In the genomic region with DNA sequence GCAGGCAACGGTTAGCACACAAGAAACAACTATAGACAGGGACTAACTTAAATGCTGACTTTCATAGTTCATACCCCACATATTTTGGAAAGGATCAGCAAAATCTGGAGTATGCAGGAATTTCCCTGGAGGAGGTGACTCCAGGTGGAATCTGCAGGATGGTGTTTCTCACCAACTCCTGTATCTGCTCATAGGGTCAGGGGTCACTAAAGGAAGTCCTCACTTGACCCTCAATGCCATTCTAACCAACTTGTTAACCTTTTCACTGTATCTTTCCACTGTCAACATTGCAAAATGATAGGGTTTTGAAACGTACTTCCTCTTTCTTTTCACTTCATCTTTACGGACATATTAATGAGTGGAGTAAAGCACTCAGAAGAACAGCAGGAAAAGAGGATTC, we compare ENCODE assay signal across 15 cellular contexts.
DNase-seq lines count a peak whose midpoint lies in the region; ATAC-seq and TF ChIP-seq lines count a peak whose summit lies in the region.
"Had no signal": no experiment of that assay in that cellular context is flagged by ENCODE, and none has a peak within 500 bp of the region (broad histone marks: within the 10 kb centered on the region; RNA-seq: fewer than 3 reads in every experiment).

No MANE protein-coding gene starts in this region.

- H3K27ac Mint-ChIP-seq in activated naive CD8-positive, alpha-beta T cell, result peak overlapping the region; percentile 8
- H3K27ac Mint-ChIP-seq in activated naive CD8-positive, alpha-beta T cell treated with anti-CD3 and anti-CD28 coated beads, Interleukin-2, amount 50 U/mL, for 24 hours, result no peak overlapping the region
- peak overlapping the region; percentile 98 for H3K27ac Mint-ChIP-seq in central memory CD8-positive, alpha-beta T cell (ENCODE audit: low read depth)
- H3K27ac Mint-ChIP-seq: endodermal cell, mesothelial cell of epicardium had no signal

- no peaks in the 10 kb centered on the region for H3K79me2 ChIP-seq in OCI-LY1 (ENCODE audit: insufficient read depth, low read length)

- H3K27me3 Mint-ChIP-seq in activated naive CD8-positive, alpha-beta T cell, result no peaks in the 10 kb centered on the region
- H3K27me3 Mint-ChIP-seq in activated naive CD8-positive, alpha-beta T cell treated with anti-CD3 and anti-CD28 coated beads, Interleukin-2, amount 50 U/mL, for 24 hours, result no peaks in the 10 kb centered on the region
- H3K27me3 Mint-ChIP-seq in central memory CD8-positive, alpha-beta T cell, result no peaks in the 10 kb centered on the region

- H3K36me3 Mint-ChIP-seq in activated naive CD8-positive, alpha-beta T cell, result peaks cover 2% of the 10 kb centered on the region
- H3K36me3 Mint-ChIP-seq in activated naive CD8-positive, alpha-beta T cell treated with anti-CD3 and anti-CD28 coated beads, Interleukin-2, amount 50 U/mL, for 24 hours (ENCODE audit: low read depth), result peaks cover 6% of the 10 kb centered on the region
- peaks cover 12% of the 10 kb centered on the region for H3K36me3 Mint-ChIP-seq in central memory CD8-positive, alpha-beta T cell (ENCODE audit: insufficient read depth)
- H3K36me3 Mint-ChIP-seq: mesothelial cell of epicardium had no signal

- H3K4me1 Mint-ChIP-seq in activated naive CD8-positive, alpha-beta T cell (ENCODE audit: low read depth), result peaks cover 75% of the 10 kb centered on the region
- peaks cover 85% of the 10 kb centered on the region for H3K4me1 Mint-ChIP-seq in activated naive CD8-positive, alpha-beta T cell treated with anti-CD3 and anti-CD28 coated beads, Interleukin-2, amount 50 U/mL, for 24 hours
- peaks cover 46% of the 10 kb centered on the region for H3K4me1 Mint-ChIP-seq in central memory CD8-positive, alpha-beta T cell
- H3K4me1 Mint-ChIP-seq: mesothelial cell of epicardium had no signal

- H3K9me2 ChIP-seq in OCI-LY1 (ENCODE audit: low read depth, low read length), result no peaks in the 10 kb centered on the region

- no peaks in the 10 kb centered on the region for H3K9me3 ChIP-seq in OCI-LY1 (ENCODE audit: low read length)

- H3K27ac ChIP-seq in OCI-LY1 (ENCODE audit: low read depth, low read length, poor library complexity, severe bottlenecking), result peak overlapping the region; percentile 92
- H3K27ac ChIP-seq: foreskin keratinocyte, skin epidermis had no signal

- peaks cover 82% of the 10 kb centered on the region for H3K4me1 ChIP-seq in OCI-LY1 (ENCODE audit: insufficient read depth, low read length, severe bottlenecking)
- H3K4me1 ChIP-seq: foreskin keratinocyte had no signal

- no peaks in the 10 kb centered on the region for H3K27me3 ChIP-seq in OCI-LY1 (ENCODE audit: insufficient read depth, low read length)
- H3K27me3 ChIP-seq: foreskin keratinocyte had no signal

- CTCF ChIA-PET in GM10248 (lab: Yijun Ruan, JAX), result interaction anchor here (1.5 to 1.6 kb wide), 2 partner anchors 11 to 22 kb away, joined by 4 read pairs; no protein-coding TSS in a partner anchor

- peak overlapping the region; percentile 15 for H3K4me3 Mint-ChIP-seq in activated naive CD8-positive, alpha-beta T cell
- H3K4me3 Mint-ChIP-seq in activated naive CD8-positive, alpha-beta T cell treated with anti-CD3 and anti-CD28 coated beads, Interleukin-2, amount 50 U/mL, for 24 hours, result no peak overlapping the region
- H3K4me3 Mint-ChIP-seq in central memory CD8-positive, alpha-beta T cell, result no peak overlapping the region
- H3K4me3 Mint-ChIP-seq: endodermal cell, mesothelial cell of epicardium had no signal

- no peak for DNase-seq in activated naive CD8-positive, alpha-beta T cell treated with anti-CD3 and anti-CD28 coated beads, Interleukin-2, amount 50 U/mL, for 24 hours
- DNase-seq in central memory CD8-positive, alpha-beta T cell (ENCODE audit: low spot score in 2 of 2), result no peak
- DNase-seq in NCI-H345 (lab: John Stamatoyannopoulos, UW), result no peak
- no peak for DNase-seq in NCI-H146 treated with DMSO at 0.1 percent for 48 hours (lab: John Stamatoyannopoulos, UW; ENCODE audit: unreplicated experiment)
- no peak for DNase-seq in GM10248 (ENCODE audit: extremely low spot score)
- DNase-seq in retina, result no peak
- DNase-seq: activated naive CD4-positive, alpha-beta T cell treated with anti-CD3 and anti-CD28 coated beads, Interleukin-2, amount 10 ng/mL, durations not matched to agents 7 days and 5 days; endodermal cell; foreskin keratinocyte; NCI-H1105; NCI-H510A treated with DMSO at 0.1 percent for 48 hours had no signal

- no peaks in the 10 kb centered on the region for H3K36me3 ChIP-seq in OCI-LY1 (ENCODE audit: insufficient read depth, low read length)

- peak overlapping the region; percentile 13; the same call in 1 of the 2 replicates for H3K9ac ChIP-seq in OCI-LY1 (ENCODE audit: low read length)

- peak overlapping the region; percentile 25 for H3K4me3 ChIP-seq in OCI-LY1 (ENCODE audit: low read depth, low read length, poor library complexity, severe bottlenecking)
- H3K4me3 ChIP-seq: skin epidermis had no signal

- H2AFZ ChIP-seq in OCI-LY1 (ENCODE audit: low read length), result no peak overlapping the region

- no peaks in the 10 kb centered on the region for H4K20me1 ChIP-seq in OCI-LY1 (ENCODE audit: insufficient read depth, low read length)

- TF ChIP-seq CTCF in OCI-LY1 (IDR thresholded peaks at IDR 0.05; ENCODE audit: low read length) (no peak), GM10248 (IDR thresholded peaks at IDR 0.05; ENCODE audit: control extremely low read depth, extremely low read depth, low read depth, missing control alignments) (no peak)

- H3K4me2 ChIP-seq in OCI-LY1 (ENCODE audit: low read length), result peak overlapping the region; percentile 66

- no peak for ATAC-seq in activated naive CD8-positive, alpha-beta T cell treated with anti-CD3 and anti-CD28 coated beads, Interleukin-2, amount 50 U/mL, for 24 hours
- ATAC-seq in central memory CD8-positive, alpha-beta T cell (replicated peaks; ENCODE audit: extremely low read depth, poor library complexity, severe bottlenecking), result no peak
- ATAC-seq: foreskin keratinocyte had no signal

- POLR2A ChIA-PET in GM10248 (lab: Yijun Ruan, JAX), result no interaction called here

- H3F3A ChIP-seq in OCI-LY1 (ENCODE audit: insufficient read depth, low read length), result 0 out of 2 replicates have a peak, but pooled peaks cover 7% of the 10 kb centered on the region

- H3K9me3 Mint-ChIP-seq in activated naive CD8-positive, alpha-beta T cell (ENCODE audit: low read depth), result no peaks in the 10 kb centered on the region
- peaks cover 8% of the 10 kb centered on the region for H3K9me3 Mint-ChIP-seq in activated naive CD8-positive, alpha-beta T cell treated with anti-CD3 and anti-CD28 coated beads, Interleukin-2, amount 50 U/mL, for 24 hours
- H3K9me3 Mint-ChIP-seq in central memory CD8-positive, alpha-beta T cell, result no peaks in the 10 kb centered on the region
- H3K9me3 Mint-ChIP-seq: mesothelial cell of epicardium had no signal
